ENCODE assay signal across 1 cellular context in the genomic region with DNA sequence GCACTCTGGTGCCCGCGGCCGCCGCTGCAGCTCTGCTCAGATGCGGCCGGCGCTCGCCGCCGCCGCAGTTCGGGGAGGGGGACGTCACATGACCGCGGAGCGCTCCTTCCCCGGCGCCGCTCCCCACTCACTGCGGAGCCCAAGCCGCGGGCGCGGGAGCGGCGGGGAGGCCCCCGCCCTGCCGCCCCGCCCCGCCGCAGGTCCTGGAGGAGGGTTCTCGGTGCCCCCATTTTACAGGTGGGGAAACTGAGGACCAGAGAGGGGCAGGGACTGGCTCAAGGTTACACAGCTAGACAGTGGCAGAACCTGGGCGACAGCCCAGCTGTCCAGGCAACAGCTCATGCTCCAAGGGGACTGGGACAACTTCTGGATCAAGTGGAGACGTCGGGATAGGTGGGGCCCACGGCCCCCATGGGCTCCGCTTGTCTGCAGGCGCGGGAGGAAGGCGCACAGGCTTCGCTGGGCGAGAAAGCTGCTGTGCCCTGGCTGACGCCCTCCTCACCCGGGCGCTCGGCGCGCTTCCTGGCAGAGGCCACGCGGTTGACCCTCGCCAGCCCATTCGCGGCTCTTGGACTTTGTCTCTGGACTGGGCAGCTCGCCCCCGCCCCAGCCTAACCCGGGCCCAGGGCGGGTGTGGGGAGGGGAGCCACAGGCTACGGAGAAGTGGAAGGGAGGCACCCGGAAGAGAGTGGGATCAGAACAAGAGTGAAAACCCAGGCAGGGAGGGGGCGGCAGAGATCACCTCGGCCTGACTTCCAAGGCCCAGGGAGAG.
TF ChIP-seq lines count a peak whose summit lies in the region.

RAP1GAP (minus strand) TSS at position 71 of the 772 bp plus-strand sequence. CDS start 49,325 bp downstream, outside the sequence.

TF ChIP-seq in HepG2, 621 proteins besides CTCF, POLR2A, EP300 and RAD21 (continued from another document and continues in another):
- TF ChIP-seq, protein P1, sequence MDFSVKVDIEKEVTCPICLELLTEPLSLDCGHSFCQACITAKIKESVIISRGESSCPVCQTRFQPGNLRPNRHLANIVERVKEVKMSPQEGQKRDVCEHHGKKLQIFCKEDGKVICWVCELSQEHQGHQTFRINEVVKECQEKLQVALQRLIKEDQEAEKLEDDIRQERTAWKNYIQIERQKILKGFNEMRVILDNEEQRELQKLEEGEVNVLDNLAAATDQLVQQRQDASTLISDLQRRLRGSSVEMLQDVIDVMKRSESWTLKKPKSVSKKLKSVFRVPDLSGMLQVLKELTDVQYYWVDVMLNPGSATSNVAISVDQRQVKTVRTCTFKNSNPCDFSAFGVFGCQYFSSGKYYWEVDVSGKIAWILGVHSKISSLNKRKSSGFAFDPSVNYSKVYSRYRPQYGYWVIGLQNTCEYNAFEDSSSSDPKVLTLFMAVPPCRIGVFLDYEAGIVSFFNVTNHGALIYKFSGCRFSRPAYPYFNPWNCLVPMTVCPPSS (IDR thresholded peaks at IDR 0.05): no peak
- TF ChIP-seq, protein P2, sequence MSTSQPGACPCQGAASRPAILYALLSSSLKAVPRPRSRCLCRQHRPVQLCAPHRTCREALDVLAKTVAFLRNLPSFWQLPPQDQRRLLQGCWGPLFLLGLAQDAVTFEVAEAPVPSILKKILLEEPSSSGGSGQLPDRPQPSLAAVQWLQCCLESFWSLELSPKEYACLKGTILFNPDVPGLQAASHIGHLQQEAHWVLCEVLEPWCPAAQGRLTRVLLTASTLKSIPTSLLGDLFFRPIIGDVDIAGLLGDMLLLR (CRISPR knock-in tag; IDR thresholded peaks at IDR 0.05): no peak
- TF ChIP-seq ZNF644 (CRISPR knock-in tag; IDR thresholded peaks at IDR 0.05; ENCODE audit: low read depth) (peak; percentile 53; the same call in 1 of the 2 replicates), SRF (IDR thresholded peaks at IDR 0.05; ENCODE audit: low read depth, low read length) (no peak), ZNF749 (CRISPR knock-in tag; IDR thresholded peaks at IDR 0.05; ENCODE audit: borderline replicate concordance) (peak; percentile 51; the same call in 1 of the 2 replicates), ZNF616 (CRISPR knock-in tag; IDR thresholded peaks at IDR 0.05; ENCODE audit: low read depth) (no peak), FLYWCH1 (CRISPR knock-in tag; IDR thresholded peaks at IDR 0.05) (no peak), TBL1XR1 (IDR thresholded peaks at IDR 0.05; ENCODE audit: borderline replicate concordance, low read length, partially characterized antibody) (no peak), ATF7 (IDR thresholded peaks at IDR 0.05) (no peak), ATF7 (CRISPR knock-in tag; IDR thresholded peaks at IDR 0.05) (no peak), MZF1 (CRISPR knock-in tag; IDR thresholded peaks at IDR 0.05; ENCODE audit: borderline replicate concordance) (no peak), CBX5 (CRISPR knock-in tag; IDR thresholded peaks at IDR 0.05; ENCODE audit: borderline replicate concordance) (peak; percentile 48; the same call in 1 of the 2 replicates), ZNF639 (CRISPR knock-in tag; conservative IDR thresholded peaks at IDR 0.05) (no peak; the same call in 1 of the 2 replicates), ATF7-NPFF (CRISPR knock-in tag; IDR thresholded peaks at IDR 0.05; ENCODE audit: low read depth) (peak; percentile 63; the same call in 1 of the 2 replicates), ZSCAN21 (CRISPR knock-in tag; IDR thresholded peaks at IDR 0.05; ENCODE audit: borderline replicate concordance) (peak; percentile 89; the same call in 1 of the 2 replicates), JDP2 (CRISPR knock-in tag; IDR thresholded peaks at IDR 0.05; ENCODE audit: borderline replicate concordance) (no peak), ZNF691 (CRISPR knock-in tag; IDR thresholded peaks at IDR 0.05; ENCODE audit: borderline replicate concordance, low read depth) (no peak), ZNF281 (CRISPR knock-in tag; IDR thresholded peaks at IDR 0.05; ENCODE audit: borderline replicate concordance) (peak; percentile 52; the same call in 1 of the 2 replicates), SRSF9 (IDR thresholded peaks at IDR 0.05; ENCODE audit: borderline replicate concordance, insufficient read depth, low read depth, low read length, poor library complexity, severe bottlenecking) (no peak), TP53 (CRISPR knock-in tag; conservative IDR thresholded peaks at IDR 0.05) (no peak), ZNF318 (CRISPR knock-in tag; IDR thresholded peaks at IDR 0.05) (no peak), PRDM10 (CRISPR knock-in tag; IDR thresholded peaks at IDR 0.05; ENCODE audit: low read depth) (peak; percentile 54; the same call in 1 of the 2 replicates), ZNF563 (CRISPR knock-in tag; IDR thresholded peaks at IDR 0.05) (peak; percentile 91), GABPB1 (CRISPR knock-in tag; IDR thresholded peaks at IDR 0.05) (peak; percentile 86)
- TF ChIP-seq, protein P3, sequence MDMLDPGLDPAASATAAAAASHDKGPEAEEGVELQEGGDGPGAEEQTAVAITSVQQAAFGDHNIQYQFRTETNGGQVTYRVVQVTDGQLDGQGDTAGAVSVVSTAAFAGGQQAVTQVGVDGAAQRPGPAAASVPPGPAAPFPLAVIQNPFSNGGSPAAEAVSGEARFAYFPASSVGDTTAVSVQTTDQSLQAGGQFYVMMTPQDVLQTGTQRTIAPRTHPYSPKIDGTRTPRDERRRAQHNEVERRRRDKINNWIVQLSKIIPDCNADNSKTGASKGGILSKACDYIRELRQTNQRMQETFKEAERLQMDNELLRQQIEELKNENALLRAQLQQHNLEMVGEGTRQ (IDR thresholded peaks at IDR 0.05; ENCODE audit: low read depth, low read length): no peak
- TF ChIP-seq, protein P3 (CRISPR knock-in tag; IDR thresholded peaks at IDR 0.05; ENCODE audit: borderline replicate concordance): peak; percentile 55; the same call in 1 of the 2 replicates
- TF ChIP-seq, protein P4, sequence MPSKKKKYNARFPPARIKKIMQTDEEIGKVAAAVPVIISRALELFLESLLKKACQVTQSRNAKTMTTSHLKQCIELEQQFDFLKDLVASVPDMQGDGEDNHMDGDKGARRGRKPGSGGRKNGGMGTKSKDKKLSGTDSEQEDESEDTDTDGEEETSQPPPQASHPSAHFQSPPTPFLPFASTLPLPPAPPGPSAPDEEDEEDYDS (CRISPR knock-in tag; IDR thresholded peaks at IDR 0.05): peak; percentile 74
